Comparison of ENCODE assay signal across 7 cellular contexts in the genomic region with DNA sequence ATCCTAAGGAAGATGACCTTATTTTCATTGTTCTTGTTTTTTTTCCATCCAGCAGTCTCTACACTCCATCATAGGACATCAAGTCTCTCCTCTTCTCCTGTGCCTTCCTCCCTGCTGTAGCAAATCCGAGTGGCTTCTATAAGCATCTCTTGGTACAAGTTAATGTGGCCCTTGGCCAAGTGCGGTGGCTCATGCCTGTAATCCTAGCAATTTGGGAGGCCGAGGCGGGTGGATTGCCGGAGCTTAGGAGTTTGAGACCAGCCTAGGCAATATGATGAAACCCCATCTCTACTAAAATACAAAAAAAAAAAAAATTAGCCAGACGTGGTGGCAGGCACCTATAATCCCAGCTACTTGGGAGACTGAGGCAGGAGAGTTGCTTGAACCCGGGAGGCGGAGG. TPM values are rescaled to one million over a fixed set of nuclear protein-coding genes. Genes with fewer than 3 reads are reported as not detected.
DNase-seq lines count a peak whose midpoint lies in the region; FAIRE-seq and TF ChIP-seq lines count a peak whose summit lies in the region.
"Not testable (repeated sequence)": the region's sequence is repeated elsewhere in the genome, so short reads cannot be mapped to it uniquely, and the experiment has no call there.
"Had no signal": no experiment of that assay in that cellular context is flagged by ENCODE, and none has a peak within 500 bp of the region (broad histone marks: within the 10 kb centered on the region; RNA-seq: fewer than 3 reads in every experiment).

No MANE protein-coding gene starts in this region.

- H2AFZ ChIP-seq in osteoblast (ENCODE audit: low read length), result not testable (repeated sequence)

- not testable (repeated sequence) for H4K20me1 ChIP-seq in osteoblast (ENCODE audit: insufficient read depth, low read length)

- H3K4me3 Mint-ChIP-seq in chondrocyte (ENCODE audit: unreplicated experiment), result not testable (repeated sequence)

- H3K9me3 Mint-ChIP-seq in chondrocyte (ENCODE audit: low read depth), result not testable (repeated sequence)

- TF ChIP-seq POLR2A in spleen (IDR thresholded peaks at IDR 0.05), result not testable (repeated sequence)

- H3K27me3 ChIP-seq in osteoblast (ENCODE audit: insufficient read depth, low read length), result peaks cover 47% of the 10 kb centered on the region
- H3K27me3 ChIP-seq in spleen (replicated peaks in 1 of 7), result peaks cover 0 to 27% (median 0%) of the 10 kb centered on the region in 7 donors

- not testable (repeated sequence) for H3K4me1 ChIP-seq in kidney (ENCODE audit: control insufficient read depth in 1 of 2, insufficient read depth in 1 of 2, low read depth in 1 of 2, low read length in 2 of 2)
- H3K4me1 ChIP-seq in osteoblast (ENCODE audit: insufficient read depth, low read length), result peaks cover 10% of the 10 kb centered on the region
- H3K4me1 ChIP-seq in spleen, result peaks cover 3 to 23% (median 18%) of the 10 kb centered on the region in 6 donors

- H3K4me1 Mint-ChIP-seq in chondrocyte (ENCODE audit: low read depth), result not testable (repeated sequence)

- not testable (repeated sequence) for H3K36me3 ChIP-seq in kidney (ENCODE audit: control insufficient read depth in 1 of 2, insufficient read depth in 2 of 2, low read length in 2 of 2); osteoblast (ENCODE audit: insufficient read depth, low read length); spleen

- not testable (repeated sequence) for H3K27ac ChIP-seq in kidney (ENCODE audit: low read depth in 2 of 2, low read length in 2 of 2); osteoblast (ENCODE audit: low read depth, low read length); spleen

- not testable (repeated sequence) for H3K36me3 Mint-ChIP-seq in chondrocyte (ENCODE audit: low read depth)

- not testable (repeated sequence) for TF ChIP-seq CTCF in chondrocyte (IDR thresholded peaks at IDR 0.05); kidney (IDR thresholded peaks at IDR 0.05; ENCODE audit: borderline replicate concordance, extremely low read depth, insufficient read depth); osteoblast (IDR thresholded peaks at IDR 0.05; ENCODE audit: extremely low read depth, low read depth, low read length); spleen (IDR thresholded peaks at IDR 0.05 in 8 of 11, conservative IDR thresholded peaks at IDR 0.05 in 3 of 11)

- intact Hi-C loops in kidney (cut with DNase I); spleen (cut with DNase I; ENCODE audit: low total_unique reads): not testable (repeated sequence)

- not testable (repeated sequence) for FAIRE-seq in kidney (lab: Jason Lieb, UNC)

- not testable (repeated sequence) for H3K9me3 ChIP-seq in kidney (ENCODE audit: control insufficient read depth in 1 of 2, low read length in 2 of 2); osteoblast (ENCODE audit: low read depth, low read length); spleen

- H3K79me2 ChIP-seq in osteoblast (ENCODE audit: insufficient read depth, low read length), result not testable (repeated sequence)

- not testable (repeated sequence) for H3K4me3 ChIP-seq in kidney (ENCODE audit: low read length in 2 of 2); osteoblast (ENCODE audit: insufficient read depth, low read length); spleen

- DNase-seq in chondrocyte (ENCODE audit: low spot score) (peak; percentile 25), kidney (peak; percentile 39), osteoblast (ENCODE audit: insufficient read length, low spot score, missing footprints) (peak; percentile 81), spleen (peak; percentile 16)

- not testable (repeated sequence) for H3K4me2 ChIP-seq in osteoblast (ENCODE audit: insufficient read depth, low read length)

- H3K27me3 Mint-ChIP-seq in chondrocyte (ENCODE audit: low read depth), result not testable (repeated sequence)

- H3K27ac Mint-ChIP-seq in chondrocyte (ENCODE audit: unreplicated experiment), result not testable (repeated sequence)

- not testable (repeated sequence) for H3K9ac ChIP-seq in kidney (ENCODE audit: low read length in 2 of 2)

- WGBS in spleen, 5 donors, result 89 to 93% (median 91%) methylated on average over 8 of the region's 8 CpGs

RNA-seq across cellular contexts. Expression of a gene that starts 3.6 kb away (rescaled TPM):
- total RNA-seq in chondrocyte (3.6 to 6.9 TPM (median 4.7 TPM) in 3 replicates), kidney (65.2 TPM), osteoblast (12.7 and 14.5 TPM in 2 replicates), spleen (10 to 100 TPM; 50.9 to 99.4 (median 64.6) TPM)
- polyA plus RNA-seq in kidney (ENCODE audit: insufficient read depth, low read depth, low replicate concordance) (39.3 TPM), spleen (10 to 100 TPM; 20.2 to 62.0 (median 26.8) TPM)

RNA-seq across cellular contexts. Expression of a gene that starts 59.0 kb away (rescaled TPM):
- total RNA-seq in chondrocyte (not detected in 3 replicates), kidney (0.79 TPM), osteoblast (not detected in 2 replicates), spleen (1 to 10 TPM in 5 of 7 donors, under 1 TPM in 1, not detected in 1; 0.70 to 3.8 (median 2.2) TPM)
- polyA plus RNA-seq in kidney (ENCODE audit: insufficient read depth, low read depth, low replicate concordance) (not detected), spleen (1 to 10 TPM; 1.8 to 3.4 (median 2.3) TPM)
- total RNA-seq: A673, Daoy had no signal
- polyA plus RNA-seq: CD14-positive monocyte had no signal

Comparison
In these comparisons a context has a peak if more than half of its experiments do, and no peak if none do; other contexts are left out.
1. DNase-seq: peak in every context shown above with its lines; median percentile 81 in osteoblast; 39 in kidney; 25 in chondrocyte; 16 in spleen.